Comparison of ENCODE assay signal across 22 cellular contexts in genomic region chr13:106350208-106350607, GRCh38.
DNase-seq lines count a peak whose midpoint lies in the region; ATAC-seq, FAIRE-seq and TF ChIP-seq lines count a peak whose summit lies in the region.
"Had no signal": no experiment of that assay in that cellular context is flagged by ENCODE, and none has a peak within 500 bp of the region (broad histone marks: within the 10 kb centered on the region; RNA-seq: fewer than 3 reads in every experiment).

No MANE protein-coding gene starts in this region.

- no peaks in the 10 kb centered on the region for H3K9me3 ChIP-seq in endothelial cell of umbilical vein (replicated peaks; ENCODE audit: control insufficient read depth, insufficient read depth, low read length)
- H3K9me3 ChIP-seq in neural progenitor cell (ENCODE audit: low read depth), result no peaks in the 10 kb centered on the region
- peaks cover 2% of the 10 kb centered on the region; the same call in 1 of the 2 replicates for H3K9me3 ChIP-seq in Karpas-422 (ENCODE audit: low read length)

- H3K27ac Mint-ChIP-seq in GM23338 (no peak overlapping the region), neural progenitor cell (peak overlapping the region; percentile 87), osteocyte (ENCODE audit: unreplicated experiment) (no peak overlapping the region)
- H3K27ac Mint-ChIP-seq: activated CD8-positive, alpha-beta T cell treated with anti-CD3 and anti-CD28 coated beads, Interleukin-2, amount 10 ng/mL, durations not matched to agents 7 days and 5 days; activated naive CD4-positive, alpha-beta T cell treated with anti-CD3 and anti-CD28 coated beads, Interleukin-2, amount 50 U/mL, for 72 hours; CD4-positive, alpha-beta T cell; mesothelial cell of epicardium; T-helper 17 cell had no signal

- no peaks in the 10 kb centered on the region for H3K9me3 Mint-ChIP-seq in GM23338
- H3K9me3 Mint-ChIP-seq in neural progenitor cell, result peaks cover 12% of the 10 kb centered on the region
- H3K9me3 Mint-ChIP-seq in osteocyte (ENCODE audit: unreplicated experiment), result no peaks in the 10 kb centered on the region
- H3K9me3 Mint-ChIP-seq: activated naive CD4-positive, alpha-beta T cell treated with anti-CD3 and anti-CD28 coated beads, Interleukin-2, amount 50 U/mL, for 72 hours; activated T-cell treated with anti-CD3 and anti-CD28 coated beads, Interleukin-2, amount 50 U/mL, for 4 hours; CD4-positive, alpha-beta T cell had no signal

- H3K9me2 ChIP-seq in GM23338 (ENCODE audit: insufficient read depth) (no peaks in the 10 kb centered on the region), Karpas-422 (replicated peaks; ENCODE audit: insufficient read depth, low read length) (no peaks in the 10 kb centered on the region)

- H3K36me3 ChIP-seq in GM23338 (ENCODE audit: insufficient read depth) (no peaks in the 10 kb centered on the region), endothelial cell of umbilical vein (ENCODE audit: control insufficient read depth in 2 of 2, extremely low read depth in 1 of 2, insufficient read depth in 2 of 2, low read length in 2 of 2) (no peaks in the 10 kb centered on the region), neural progenitor cell (no peaks in the 10 kb centered on the region), Karpas-422 (ENCODE audit: insufficient read depth, low read length) (no peaks in the 10 kb centered on the region)
- H3K36me3 ChIP-seq: brain microvascular endothelial cell had no signal

- DNase-seq in GM23338 (ENCODE audit: low spot score) (peak; percentile 22), NCI-H510A treated with DMSO at 0.1 percent for 48 hours (lab: John Stamatoyannopoulos, UW) (peak; percentile 66), endothelial cell of umbilical vein (ENCODE audit: low read depth, low spot score) (no peak), neural progenitor cell (ENCODE audit: low spot score) (no peak), MV-4-11 (lab: John Stamatoyannopoulos, UW) (no peak), Karpas-422 (no peak), osteocyte (ENCODE audit: extremely low spot score, unreplicated experiment) (no peak)
- DNase-seq: activated CD4-positive, CD25-positive, alpha-beta regulatory T cell; activated CD8-positive, alpha-beta T cell treated with anti-CD3 and anti-CD28 coated beads, Interleukin-2, amount 10 ng/mL, durations not matched to agents 7 days and 5 days; activated T-cell treated with anti-CD3 and anti-CD28 coated beads, Interleukin-2, amount 50 U/mL, for 4 hours; brain microvascular endothelial cell; CD4-positive, alpha-beta T cell; DMS79; KBM-7; kidney glomerular epithelial cell; stimulated activated naive CD8-positive, alpha-beta T cell treated with anti-CD3 and anti-CD28 coated beads, Interleukin-15, Interleukin-2, amounts not matched to agents 100 U/mL and 50 U/mL, for 24 hours; T-helper 17 cell had no signal

- H3K9ac ChIP-seq in endothelial cell of umbilical vein (replicated peaks; ENCODE audit: extremely low read depth, insufficient read depth, low read length), result peak overlapping the region; percentile 19
- H3K9ac ChIP-seq in neural progenitor cell, result no peak overlapping the region
- no peak overlapping the region for H3K9ac ChIP-seq in Karpas-422 (ENCODE audit: low read length)

- no peak overlapping the region for H3K27ac ChIP-seq in GM23338 (ENCODE audit: low read depth)
- peak overlapping the region; percentile 98 for H3K27ac ChIP-seq in endothelial cell of umbilical vein (ENCODE audit: insufficient read depth, low read depth, low read length)
- no peak overlapping the region for H3K27ac ChIP-seq in neural progenitor cell
- H3K27ac ChIP-seq in Karpas-422 (ENCODE audit: low read length), result no peak overlapping the region
- H3K27ac ChIP-seq: brain microvascular endothelial cell, epithelial cell of prostate had no signal

- H3F3A ChIP-seq in GM23338 (replicated peaks; ENCODE audit: low read depth), result no peaks in the 10 kb centered on the region
- H3F3A ChIP-seq in neural progenitor cell (ENCODE audit: low read depth), result peaks cover 14% of the 10 kb centered on the region

- H3K4me1 ChIP-seq in GM23338 (ENCODE audit: insufficient read depth), result peaks cover 28% of the 10 kb centered on the region
- peaks cover 30% of the 10 kb centered on the region for H3K4me1 ChIP-seq in endothelial cell of umbilical vein (ENCODE audit: control insufficient read depth, extremely low read depth, insufficient read depth, low read length)
- H3K4me1 ChIP-seq in neural progenitor cell, result peaks cover 30% of the 10 kb centered on the region
- no peaks in the 10 kb centered on the region for H3K4me1 ChIP-seq in Karpas-422 (ENCODE audit: low read length)

- H3K27me3 ChIP-seq in GM23338 (ENCODE audit: insufficient read depth) (peaks cover 15% of the 10 kb centered on the region), endothelial cell of umbilical vein (ENCODE audit: control insufficient read depth in 2 of 2, insufficient read depth in 2 of 2, low read length in 2 of 2) (no peaks in the 10 kb centered on the region), neural progenitor cell (peaks cover 37% of the 10 kb centered on the region), Karpas-422 (ENCODE audit: low read length) (no peaks in the 10 kb centered on the region)
- H3K27me3 ChIP-seq: brain microvascular endothelial cell had no signal

- TF ChIP-seq CTCF in GM23338 (conservative IDR thresholded peaks at IDR 0.05; ENCODE audit: low read depth in 2 of 2) (no peak), endothelial cell of umbilical vein (IDR thresholded peaks at IDR 0.05; ENCODE audit: extremely low read depth in 1 of 2, insufficient read depth in 1 of 2, low read depth in 1 of 2, low read length in 2 of 2) (no peak), neural progenitor cell (IDR thresholded peaks at IDR 0.05) (no peak), osteocyte (IDR thresholded peaks at IDR 0.05) (no peak)

- H3K4me2 ChIP-seq in GM23338, result peak overlapping the region; percentile 79
- peak overlapping the region; percentile 78 for H3K4me2 ChIP-seq in endothelial cell of umbilical vein (ENCODE audit: insufficient read depth, low read length)
- H3K4me2 ChIP-seq in neural progenitor cell, result peak overlapping the region; percentile 97
- no peak overlapping the region for H3K4me2 ChIP-seq in Karpas-422 (ENCODE audit: low read depth, low read length, poor library complexity, severe bottlenecking)

- BruUV-seq in endothelial cell of umbilical vein (replicated peaks; lab: Mats Ljungman, UMichigan), result no TSS peak

- no peaks in the 10 kb centered on the region for H4K20me1 ChIP-seq in GM23338 (replicated peaks; ENCODE audit: insufficient read depth)
- no peaks in the 10 kb centered on the region for H4K20me1 ChIP-seq in endothelial cell of umbilical vein (replicated peaks; ENCODE audit: control insufficient read depth, extremely low read depth, insufficient read depth, low read length)
- no peaks in the 10 kb centered on the region for H4K20me1 ChIP-seq in neural progenitor cell (ENCODE audit: low read depth)
- no peaks in the 10 kb centered on the region for H4K20me1 ChIP-seq in Karpas-422 (ENCODE audit: insufficient read depth, low read depth, low read length)

- dilution Hi-C loops in endothelial cell of umbilical vein (cut with MboI; ENCODE audit: extremely low pct_ligation_motif_present, low sequenced_read_pairs), result no loop called here

- H3K36me3 Mint-ChIP-seq in GM23338 (ENCODE audit: low read depth) (no peaks in the 10 kb centered on the region), neural progenitor cell (peaks cover 5% of the 10 kb centered on the region), osteocyte (ENCODE audit: unreplicated experiment) (no peaks in the 10 kb centered on the region)
- H3K36me3 Mint-ChIP-seq: activated naive CD4-positive, alpha-beta T cell treated with anti-CD3 and anti-CD28 coated beads, Interleukin-2, amount 50 U/mL, for 72 hours; mesothelial cell of epicardium had no signal

- H3K4me3 ChIP-seq in GM23338 (no peak overlapping the region), endothelial cell of umbilical vein (replicated peaks in 1 of 3; ENCODE audit: insufficient read depth in 1 of 3, low read depth in 1 of 3, low read length in 3 of 3) (no peak overlapping the region), neural progenitor cell (no peak overlapping the region), Karpas-422 (ENCODE audit: low read length) (no peak overlapping the region)

- H3K9me1 ChIP-seq in endothelial cell of umbilical vein (replicated peaks; ENCODE audit: control insufficient read depth, extremely low read depth, insufficient read depth, low read length), result no peaks in the 10 kb centered on the region

- no peak for TF ChIP-seq POLR2A in endothelial cell of umbilical vein (IDR thresholded peaks at IDR 0.05; ENCODE audit: low read depth, low read length)

- intact Hi-C loops in endothelial cell of umbilical vein (cut with micrococcal nuclease), result no loop called here

- H3K4me1 Mint-ChIP-seq in GM23338 (peaks cover 33% of the 10 kb centered on the region), neural progenitor cell (peaks cover 61% of the 10 kb centered on the region), osteocyte (ENCODE audit: unreplicated experiment) (peaks cover 25% of the 10 kb centered on the region)
- H3K4me1 Mint-ChIP-seq: T-helper 17 cell had no signal

- POLR2A ChIA-PET in endothelial cell of umbilical vein (lab: Charles Lee), result no interaction called here

- FAIRE-seq in endothelial cell of umbilical vein (lab: Jason Lieb, UNC), result no peak
- FAIRE-seq: H1 had no signal

- no peaks in the 10 kb centered on the region for H3K79me2 ChIP-seq in GM23338 (replicated peaks; ENCODE audit: insufficient read depth)
- H3K79me2 ChIP-seq in endothelial cell of umbilical vein (ENCODE audit: control insufficient read depth, insufficient read depth, low read length), result no peaks in the 10 kb centered on the region
- H3K79me2 ChIP-seq in neural progenitor cell (ENCODE audit: low read depth), result no peaks in the 10 kb centered on the region
- no peaks in the 10 kb centered on the region for H3K79me2 ChIP-seq in Karpas-422 (ENCODE audit: low read length)

- H2AFZ ChIP-seq in GM23338 (no peak overlapping the region), endothelial cell of umbilical vein (ENCODE audit: low read depth, low read length) (no peak overlapping the region), neural progenitor cell (replicated peaks) (no peak overlapping the region), Karpas-422 (ENCODE audit: low read length) (no peak overlapping the region)

- CTCF ChIA-PET in endothelial cell of umbilical vein (lab: Charles Lee), result interaction anchor here (1.0 to 1.4 kb wide), 2 partner anchors 17 to 181 kb away, joined by 4 read pairs; no protein-coding TSS in a partner anchor

- H3K4me3 Mint-ChIP-seq in GM23338 (no peak overlapping the region), neural progenitor cell (peak overlapping the region; percentile 80), osteocyte (ENCODE audit: unreplicated experiment) (no peak overlapping the region)
- H3K4me3 Mint-ChIP-seq: activated CD8-positive, alpha-beta T cell treated with anti-CD3 and anti-CD28 coated beads, Interleukin-2, amount 10 ng/mL, durations not matched to agents 7 days and 5 days; activated T-cell treated with anti-CD3 and anti-CD28 coated beads, Interleukin-2, amount 50 U/mL, for 4 hours; CD4-positive, alpha-beta T cell; T-helper 17 cell had no signal

- H3K27me3 Mint-ChIP-seq in GM23338 (ENCODE audit: insufficient read depth, low read depth, poor library complexity), result peaks cover 9% of the 10 kb centered on the region
- no peaks in the 10 kb centered on the region for H3K27me3 Mint-ChIP-seq in neural progenitor cell (ENCODE audit: insufficient read depth, low read depth)
- H3K27me3 Mint-ChIP-seq in osteocyte (ENCODE audit: unreplicated experiment), result no peaks in the 10 kb centered on the region

- ATAC-seq in GM23338, result peak; percentile 65
- no peak for ATAC-seq in HG02981 (IDR thresholded peaks at IDR 0.05; ENCODE audit: unreplicated experiment)
- ATAC-seq: activated CD8-positive, alpha-beta T cell treated with anti-CD3 and anti-CD28 coated beads, Interleukin-2, amount 10 ng/mL, durations not matched to agents 7 days and 5 days; activated naive CD4-positive, alpha-beta T cell treated with anti-CD3 and anti-CD28 coated beads, Interleukin-2, amount 50 U/mL, for 72 hours; activated T-cell treated with anti-CD3 and anti-CD28 coated beads, Interleukin-2, amount 50 U/mL, for 4 hours; stimulated activated naive CD8-positive, alpha-beta T cell treated with anti-CD3 and anti-CD28 coated beads, Interleukin-15, Interleukin-2, amounts not matched to agents 100 U/mL and 50 U/mL, for 24 hours; T-helper 17 cell had no signal

Comparison
In these comparisons a context has a peak if more than half of its experiments do, and no peak if none do; other contexts are left out.
1. DNase-seq: peak in GM23338 (single experiment) and NCI-H510A treated with DMSO at 0.1 percent for 48 hours (single experiment); none in endothelial cell of umbilical vein (single experiment), neural progenitor cell (single experiment), MV-4-11 (single experiment), Karpas-422 (single experiment) and osteocyte (single experiment).